19 cellular contexts compared by ENCODE assay signal in the genomic region with DNA sequence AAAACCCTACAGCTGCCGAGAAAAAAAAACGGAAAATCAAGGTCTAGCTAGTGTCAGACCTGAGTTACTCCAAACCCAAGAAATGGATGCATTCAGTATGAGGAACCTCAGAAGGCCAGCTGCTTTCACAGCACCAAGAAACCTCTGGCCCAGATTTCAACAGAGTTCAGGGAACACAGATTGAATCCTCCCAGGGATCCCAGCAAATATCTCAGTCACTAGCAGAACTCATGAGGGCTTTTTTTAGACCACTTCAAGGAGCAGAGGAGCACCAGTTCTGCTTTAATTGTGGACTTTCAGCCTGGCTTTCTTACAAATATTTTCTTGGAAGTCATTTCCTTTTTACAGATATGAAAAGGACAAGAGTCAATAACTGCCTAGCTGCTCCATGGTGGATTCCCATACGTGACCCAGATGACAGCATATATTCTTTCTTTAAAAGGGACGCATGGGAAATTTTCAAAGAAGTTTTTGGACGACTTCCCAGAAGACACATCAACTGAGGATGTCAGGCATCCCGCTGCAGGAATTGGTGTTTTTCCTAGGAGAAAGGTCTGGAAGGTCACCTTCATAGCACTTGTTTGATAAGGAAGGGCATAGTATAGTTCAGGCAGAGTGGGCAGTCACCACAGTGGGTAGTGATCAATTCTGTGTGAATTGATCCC. TPM values are rescaled to one million over a fixed set of nuclear protein-coding genes. Genes with fewer than 3 reads are reported as not detected.
DNase-seq lines count a peak whose midpoint lies in the region; ATAC-seq and TF ChIP-seq lines count a peak whose summit lies in the region.
"Had no signal": no experiment of that assay in that cellular context is flagged by ENCODE, and none has a peak within 500 bp of the region (broad histone marks: within the 10 kb centered on the region; RNA-seq: fewer than 3 reads in every experiment).

No MANE protein-coding gene starts in this region.

- H3K27me3 ChIP-seq in subcutaneous abdominal adipose tissue (ENCODE audit: control insufficient read depth in 5 of 5, insufficient read depth in 4 of 5, low read length in 5 of 5) = peaks cover 0 to 5% (median 0%) of the 10 kb centered on the region in 5 donors
- H3K27me3 ChIP-seq: ovary had no signal

- H3K4me1 ChIP-seq in subcutaneous abdominal adipose tissue (ENCODE audit: control insufficient read depth in 5 of 5, insufficient read depth in 5 of 5, low read length in 5 of 5) = peaks cover 5 to 31% (median 14%) of the 10 kb centered on the region in 5 donors

- peak overlapping the region in 3 of 5 donors; percentile 30 to 87 (median 75) for H3K9ac ChIP-seq in subcutaneous abdominal adipose tissue (ENCODE audit: low read length in 5 of 5)

- H3K9me3 ChIP-seq in subcutaneous abdominal adipose tissue (ENCODE audit: control insufficient read depth in 5 of 5, low read length in 5 of 5) = no peaks in the 10 kb centered on the region
- H3K9me3 ChIP-seq: ovary had no signal

- H3K27ac ChIP-seq in cingulate gyrus (ENCODE audit: low read depth, low read length) (peak overlapping the region; percentile 51), subcutaneous abdominal adipose tissue (ENCODE audit: low read depth, low read length) (peak overlapping the region; percentile 82)
- H3K27ac ChIP-seq: 22Rv1, ovary, WERI-Rb-1 had no signal

- peak; percentile 24 for DNase-seq in DMS 273 (lab: John Stamatoyannopoulos, UW; ENCODE audit: unreplicated experiment)
- no peak for DNase-seq in DMS 273 treated with DMSO at 0.1 percent for 48 hours (lab: John Stamatoyannopoulos, UW)
- DNase-seq in iris pigment epithelial cell (ENCODE audit: low read depth) = peak; percentile 12
- DNase-seq in omental fat pad (ENCODE audit: low spot score) = no peak
- no peak for DNase-seq in HEK293T (ENCODE audit: extremely low spot score)
- DNase-seq: activated CD8-positive, alpha-beta T cell treated with anti-CD3 and anti-CD28 coated beads for 36 hours; CD4-positive, CD25-positive, alpha-beta regulatory T cell; DMS79; NCI-H1048; NCI-H526; stimulated activated CD4-positive, alpha-beta T cell treated with anti-CD3 and anti-CD28 coated beads, Interleukin-12 subunit alpha, Interleukin-12 subunit beta, amount 100 ng/mL, for 4 hours; stimulated activated naive CD4-positive, alpha-beta T cell; WERI-Rb-1 had no signal

- H3K36me3 ChIP-seq in subcutaneous abdominal adipose tissue (ENCODE audit: control insufficient read depth in 5 of 5, insufficient read depth in 5 of 5, low read length in 5 of 5) = no peaks in the 10 kb centered on the region
- H3K36me3 ChIP-seq: ovary, WERI-Rb-1 had no signal

- H3K4me3 ChIP-seq in subcutaneous abdominal adipose tissue (ENCODE audit: low read depth in 1 of 5, low read length in 5 of 5) = no peak overlapping the region
- H3K4me3 ChIP-seq: coronary artery, ovary had no signal

- POLR2A ChIA-PET in HEK293T (lab: Yijun Ruan, JAX) = no interaction called here

- no peak for ATAC-seq in GM21423 (IDR thresholded peaks at IDR 0.05; ENCODE audit: unreplicated experiment)
- no peak for ATAC-seq in omental fat pad (ENCODE audit: low FRiP score)
- ATAC-seq: activated CD8-positive, alpha-beta T cell treated with anti-CD3 and anti-CD28 coated beads for 36 hours had no signal

- no peak for TF ChIP-seq CTCF in omental fat pad (IDR thresholded peaks at IDR 0.05)

- CTCF ChIA-PET in HEK293T (lab: Yijun Ruan, JAX) = interaction anchor here (0.6 to 1.1 kb wide), 4 partner anchors 28 to 460 kb away, joined by 3 to 4 read pairs (median 3); no protein-coding TSS in a partner anchor

TF ChIP-seq in HEK293T, 16 proteins besides CTCF, POLR2A, EP300 and RAD21:
- TF ChIP-seq NFRKB (IDR thresholded peaks at IDR 0.05) = no peak
- TF ChIP-seq LEF1 (IDR thresholded peaks at IDR 0.05; ENCODE audit: borderline replicate concordance) = no peak
- no peak for TF ChIP-seq HDGF (IDR thresholded peaks at IDR 0.05; ENCODE audit: borderline replicate concordance)
- no peak for TF ChIP-seq CTBP1 (IDR thresholded peaks at IDR 0.05; ENCODE audit: borderline replicate concordance)

RNA-seq across cellular contexts. Expression of a gene that starts 6.4 kb away (rescaled TPM):
- total RNA-seq in omental fat pad = 10 to 100 TPM in 2 of 4 donors, 1 to 10 TPM in 2; 5.7 to 30.3 (median 10.7) TPM

Comparison
In these comparisons a context has a peak if more than half of its experiments do, and no peak if none do; other contexts are left out.
1. DNase-seq: peak in DMS 273 (single experiment) and iris pigment epithelial cell (single experiment); none in DMS 273 treated with DMSO at 0.1 percent for 48 hours (single experiment), omental fat pad (single experiment) and HEK293T (single experiment).